2 cellular contexts compared by ENCODE assay signal in genomic region chr17:57522436-57523005, GRCh38.
TF ChIP-seq lines count a peak whose summit lies in the region.

No MANE protein-coding gene starts in this region.

TF ChIP-seq in GM23338, 12 proteins besides CTCF, POLR2A, EP300 and RAD21:
- TF ChIP-seq ZNF462 (CRISPR knock-in tag; IDR thresholded peaks at IDR 0.05): no peak
- TF ChIP-seq, protein P1, sequence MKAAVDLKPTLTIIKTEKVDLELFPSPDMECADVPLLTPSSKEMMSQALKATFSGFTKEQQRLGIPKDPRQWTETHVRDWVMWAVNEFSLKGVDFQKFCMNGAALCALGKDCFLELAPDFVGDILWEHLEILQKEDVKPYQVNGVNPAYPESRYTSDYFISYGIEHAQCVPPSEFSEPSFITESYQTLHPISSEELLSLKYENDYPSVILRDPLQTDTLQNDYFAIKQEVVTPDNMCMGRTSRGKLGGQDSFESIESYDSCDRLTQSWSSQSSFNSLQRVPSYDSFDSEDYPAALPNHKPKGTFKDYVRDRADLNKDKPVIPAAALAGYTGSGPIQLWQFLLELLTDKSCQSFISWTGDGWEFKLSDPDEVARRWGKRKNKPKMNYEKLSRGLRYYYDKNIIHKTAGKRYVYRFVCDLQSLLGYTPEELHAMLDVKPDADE (IDR thresholded peaks at IDR 0.05): no peak
- TF ChIP-seq ZNF331 (CRISPR knock-in tag; IDR thresholded peaks at IDR 0.05; ENCODE audit: low read depth): no peak
- TF ChIP-seq ZNF114 (CRISPR knock-in tag; IDR thresholded peaks at IDR 0.05): no peak
- TF ChIP-seq POLR2AphosphoS5 (IDR thresholded peaks at IDR 0.05; ENCODE audit: low read depth): no peak
- TF ChIP-seq JUNB (IDR thresholded peaks at IDR 0.05; ENCODE audit: unreplicated experiment): no peak
- TF ChIP-seq EZH2 (IDR thresholded peaks at IDR 0.05; ENCODE audit: low read depth, unreplicated experiment): no peak

TF ChIP-seq in H1, 55 proteins besides CTCF, POLR2A, EP300 and RAD21:
- TF ChIP-seq CHD7 (IDR thresholded peaks at IDR 0.05; ENCODE audit: insufficient replicate concordance, low read length): no peak
- TF ChIP-seq SP2 (IDR thresholded peaks at IDR 0.05; ENCODE audit: low read length): no peak
- no peak for TF ChIP-seq JUND (IDR thresholded peaks at IDR 0.05; ENCODE audit: low read length)
- TF ChIP-seq TBP (IDR thresholded peaks at IDR 0.05; ENCODE audit: low read depth, low read length): no peak
- TF ChIP-seq CEBPB (IDR thresholded peaks at IDR 0.05; ENCODE audit: low read depth, low read length): no peak
- TF ChIP-seq NANOG (IDR thresholded peaks at IDR 0.05; ENCODE audit: insufficient read depth, low read depth, low read length, poor library complexity, severe bottlenecking): no peak
- no peak for TF ChIP-seq CTBP2 (IDR thresholded peaks at IDR 0.05; ENCODE audit: borderline replicate concordance, insufficient read depth, insufficient read length, low read length)
- no peak for TF ChIP-seq SIX5 (IDR thresholded peaks at IDR 0.05; ENCODE audit: low read depth, low read length)
- no peak for TF ChIP-seq KDM4A (IDR thresholded peaks at IDR 0.05; ENCODE audit: low read depth, low read length, severe bottlenecking)
- TF ChIP-seq BCL11A (IDR thresholded peaks at IDR 0.05; ENCODE audit: low read depth in 2 of 2, low read length in 2 of 2): no peak
- TF ChIP-seq CREB1 (IDR thresholded peaks at IDR 0.05): no peak
- no peak for TF ChIP-seq SIRT6 (IDR thresholded peaks at IDR 0.05; ENCODE audit: low read length)
- TF ChIP-seq EGR1 (IDR thresholded peaks at IDR 0.05; ENCODE audit: borderline replicate concordance, low read depth, low read length): no peak
- TF ChIP-seq ZNF274 (IDR thresholded peaks at IDR 0.05; ENCODE audit: borderline replicate concordance, extremely low read depth, low read length): no peak
- no peak for TF ChIP-seq PHF8 (conservative IDR thresholded peaks at IDR 0.05; ENCODE audit: low read depth, low read length)
- TF ChIP-seq TAF7 (optimal IDR thresholded peaks at IDR 0.05; ENCODE audit: borderline replicate concordance, low read depth, low read length): no peak
- TF ChIP-seq SRF (IDR thresholded peaks at IDR 0.05; ENCODE audit: low read depth, low read length): no peak
